Comparison of ENCODE assay signal across 8 cellular contexts in genomic region chr16:30379165-30379783, GRCh38. TPM values are rescaled to one million over a fixed set of nuclear protein-coding genes. Genes with fewer than 3 reads are reported as not detected.
DNase-seq lines count a peak whose midpoint lies in the region; TF ChIP-seq lines count a peak whose summit lies in the region.

No MANE protein-coding gene starts in this region.

- peak overlapping the region; percentile 29 for H3K4me3 ChIP-seq in GM12875 (ENCODE audit: low read depth, low read length)
- peak overlapping the region; percentile 57 for H3K4me3 ChIP-seq in SU-DHL-6 (ENCODE audit: insufficient read depth, low read length, poor library complexity, severe bottlenecking)
- H3K4me3 ChIP-seq in fibroblast of villous mesenchyme (ENCODE audit: low read depth, low read length): peak overlapping the region; percentile 79
- H3K4me3 ChIP-seq in sigmoid colon: peak overlapping the region; percentile 51 to 80 (median 73)

- H3K9me3 ChIP-seq in SU-DHL-6 (ENCODE audit: insufficient read depth, low read length) (no peaks in the 10 kb centered on the region), sigmoid colon (no peaks in the 10 kb centered on the region)

- peaks cover 22% of the 10 kb centered on the region for H3F3A ChIP-seq in SU-DHL-6 (ENCODE audit: insufficient read depth)

- no peak overlapping the region for H2AFZ ChIP-seq in SU-DHL-6 (ENCODE audit: low read depth, low read length, severe bottlenecking)

- no peak for TF ChIP-seq EP300 in sigmoid colon (IDR thresholded peaks at IDR 0.05)

- H3K36me3 ChIP-seq in SU-DHL-6 (ENCODE audit: low read length): no peaks in the 10 kb centered on the region
- H3K36me3 ChIP-seq in sigmoid colon: no peaks in the 10 kb centered on the region

- DNase-seq in fibroblast of villous mesenchyme (ENCODE audit: low read depth): no peak
- no peak for DNase-seq in sigmoid colon
- no peak for DNase-seq in C1 segment of cervical spinal cord (lab: John Stamatoyannopoulos, UW)
- DNase-seq in NCI-H524 (lab: John Stamatoyannopoulos, UW): no peak
- no peak for DNase-seq in head of caudate nucleus
- no peak for DNase-seq in NCI-H345 treated with DMSO at 0.1 percent for 48 hours (lab: John Stamatoyannopoulos, UW; ENCODE audit: unreplicated experiment)

- TF ChIP-seq POLR2A in sigmoid colon (IDR thresholded peaks at IDR 0.05): no peak

- H3K27ac ChIP-seq in SU-DHL-6 (ENCODE audit: low read depth, low read length) (peak overlapping the region; percentile 91), sigmoid colon (peak overlapping the region; percentile 96 to 100 (median 98))

- WGBS in sigmoid colon, 2 donors: 27 to 40% methylated on average over 26 of the region's 26 CpGs

- H3K4me1 ChIP-seq in sigmoid colon: peaks cover 0 to 23% (median 20%) of the 10 kb centered on the region in 4 donors

- no peaks in the 10 kb centered on the region for H3K9me2 ChIP-seq in SU-DHL-6 (replicated peaks; ENCODE audit: insufficient read depth, low read length)

- peak overlapping the region; percentile 70 for H3K9ac ChIP-seq in SU-DHL-6 (ENCODE audit: low read length)

- no peak for TF ChIP-seq CTCF in GM12875 (IDR thresholded peaks at IDR 0.05; ENCODE audit: borderline replicate concordance, insufficient read depth, low read depth, low read length)
- no peak for TF ChIP-seq CTCF in SU-DHL-6 (IDR thresholded peaks at IDR 0.05; ENCODE audit: insufficient read depth, low read length, poor library complexity, severe bottlenecking)
- no peak for TF ChIP-seq CTCF in fibroblast of villous mesenchyme (IDR thresholded peaks at IDR 0.05; ENCODE audit: insufficient read depth, low read depth, low read length)
- TF ChIP-seq CTCF in sigmoid colon (IDR thresholded peaks at IDR 0.05): no peak

- no peaks in the 10 kb centered on the region for H3K27me3 ChIP-seq in SU-DHL-6 (ENCODE audit: low read length)
- no peaks in the 10 kb centered on the region for H3K27me3 ChIP-seq in sigmoid colon

- H4K20me1 ChIP-seq in SU-DHL-6 (ENCODE audit: low read depth, low read length): no peaks in the 10 kb centered on the region

- intact Hi-C loops in sigmoid colon (cut with DNase I): loop anchor here (2.0 to 10.0 kb wide), 2 partner anchors 16 to 284 kb away; partner anchors contain the start of genes TBX6, YPEL3 and ZNF48
- intact Hi-C loops in head of caudate nucleus (cut with DNase I): loop anchor here (2.0 kb wide), 1 partner anchor 16 kb away; the partner anchor contains the start of gene ZNF48

- H3K79me2 ChIP-seq in SU-DHL-6 (ENCODE audit: insufficient read depth, low read length): peaks cover 13% of the 10 kb centered on the region

- peak overlapping the region; percentile 81 for H3K4me2 ChIP-seq in SU-DHL-6 (ENCODE audit: low read depth, low read length, poor library complexity, severe bottlenecking)

RNA-seq across cellular contexts. Expression of gene SEPTIN1, which starts 3.1 kb away (rescaled TPM):
- total RNA-seq in fibroblast of villous mesenchyme (0.43 TPM in 1 of 2 replicates, not detected in the other), sigmoid colon (1 to 10 TPM in 3 of 4 donors, under 1 TPM in 1; 0.82 to 5.8 (median 1.9) TPM)
- 10 to 100 TPM in 1 of 3 donors, 1 to 10 TPM in 2; 1.2 to 46.6 (median 2.4) TPM for polyA plus RNA-seq in sigmoid colon

RNA-seq across cellular contexts. Expression of gene MYL11, which starts 4.7 kb away (rescaled TPM):
- total RNA-seq in fibroblast of villous mesenchyme (not detected in 2 replicates), sigmoid colon (not detected)
- polyA plus RNA-seq in sigmoid colon: not detected

RNA-seq across cellular contexts. Expression of gene TBC1D10B, which starts 9.0 kb away (rescaled TPM):
- 37.1 and 37.7 TPM in 2 replicates for total RNA-seq in fibroblast of villous mesenchyme
- total RNA-seq in sigmoid colon: 10 to 100 TPM; 14.5 to 25.2 (median 19.2) TPM
- 10 to 100 TPM; 24.6 to 38.3 (median 25.0) TPM for polyA plus RNA-seq in sigmoid colon

RNA-seq across cellular contexts. Expression of gene ZNF48, which starts 15.9 kb away (rescaled TPM):
- 10.4 and 12.6 TPM in 2 replicates for total RNA-seq in fibroblast of villous mesenchyme
- 10 to 100 TPM in 3 of 4 donors, 1 to 10 TPM in 1; 8.1 to 12.8 (median 11.4) TPM for total RNA-seq in sigmoid colon
- 1 to 10 TPM; 2.4 to 5.9 (median 2.8) TPM for polyA plus RNA-seq in sigmoid colon

RNA-seq across cellular contexts. Expression of gene CD2BP2, which starts 24.2 kb away (rescaled TPM):
- 35.1 and 40.6 TPM in 2 replicates for total RNA-seq in fibroblast of villous mesenchyme
- 10 to 100 TPM; 29.9 to 57.3 (median 43.0) TPM for total RNA-seq in sigmoid colon
- 10 to 100 TPM; 45.0 to 51.8 (median 48.0) TPM for polyA plus RNA-seq in sigmoid colon

Comparison
In these comparisons a context has a peak if more than half of its experiments do, and no peak if none do; other contexts are left out.
1. H3K4me3 ChIP-seq: peak in every context shown above with its lines; median percentile 79 in fibroblast of villous mesenchyme; 73 in sigmoid colon; 57 in SU-DHL-6; 29 in GM12875.